ENCODE assay signal across 30 cellular contexts in genomic region chrX:130775849-130776248, GRCh38.
"Had no signal": no experiment of that assay in that cellular context is flagged by ENCODE, and none has a peak within 500 bp of the region (broad histone marks: within the 10 kb centered on the region; RNA-seq: fewer than 3 reads in every experiment).

No MANE protein-coding gene starts in this region.

- ATAC-seq: activated CD4-positive, alpha-beta T cell treated with anti-CD3 and anti-CD28 coated beads for 36 hours; activated CD8-positive, alpha-beta memory T cell treated with anti-CD3 and anti-CD28 coated beads, Interleukin-2, amount 10 ng/mL, durations not matched to agents 7 days and 5 days; activated CD8-positive, alpha-beta T cell treated with anti-CD3 and anti-CD28 coated beads, Interleukin-2, amount 10 ng/mL, durations not matched to agents 7 days and 5 days; activated T-helper 17 cell treated with anti-CD3 and anti-CD28 coated beads, Interleukin-2, amount 50 U/mL, for 72 hours; effector memory CD8-positive, alpha-beta T cell; foreskin keratinocyte; gastrocnemius medialis; heart left ventricle had no signal

- H3K4me1 Mint-ChIP-seq: central memory CD8-positive, alpha-beta T cell had no signal

- H3K27me3 Mint-ChIP-seq: activated CD4-positive, alpha-beta memory T cell treated with anti-CD3 and anti-CD28 coated beads for 36 hours; activated CD4-positive, alpha-beta T cell treated with anti-CD3 and anti-CD28 coated beads for 36 hours; activated CD4-positive, alpha-beta T cell treated with anti-CD3 and anti-CD28 coated beads, Interleukin-2, amount 10 ng/mL, durations not matched to agents 24 days and 14 days; activated CD8-positive, alpha-beta memory T cell treated with anti-CD3 and anti-CD28 coated beads, Interleukin-2, amount 10 ng/mL, durations not matched to agents 7 days and 5 days; activated naive CD8-positive, alpha-beta T cell; activated T-helper 17 cell treated with anti-CD3 and anti-CD28 coated beads, Interleukin-2, amount 50 U/mL, for 72 hours; central memory CD8-positive, alpha-beta T cell; effector memory CD8-positive, alpha-beta T cell had no signal

- H3K36me3 Mint-ChIP-seq: activated CD8-positive, alpha-beta memory T cell treated with anti-CD3 and anti-CD28 coated beads, Interleukin-2, amount 10 ng/mL, durations not matched to agents 7 days and 5 days had no signal

- FAIRE-seq: bronchial epithelial cell, colon had no signal

- H3K27ac Mint-ChIP-seq: activated CD4-positive, alpha-beta memory T cell treated with anti-CD3 and anti-CD28 coated beads for 36 hours; activated CD4-positive, alpha-beta T cell treated with anti-CD3 and anti-CD28 coated beads for 36 hours; activated CD4-positive, alpha-beta T cell treated with anti-CD3 and anti-CD28 coated beads, Interleukin-2, amount 10 ng/mL, durations not matched to agents 24 days and 14 days; activated CD8-positive, alpha-beta memory T cell treated with anti-CD3 and anti-CD28 coated beads, Interleukin-2, amount 10 ng/mL, durations not matched to agents 7 days and 5 days; activated CD8-positive, alpha-beta T cell treated with anti-CD3 and anti-CD28 coated beads, Interleukin-2, amount 10 ng/mL, durations not matched to agents 7 days and 5 days; activated naive CD8-positive, alpha-beta T cell; activated T-helper 17 cell treated with anti-CD3 and anti-CD28 coated beads, Interleukin-2, amount 50 U/mL, for 72 hours had no signal

- H3K9me3 Mint-ChIP-seq: activated CD4-positive, alpha-beta memory T cell treated with anti-CD3 and anti-CD28 coated beads for 36 hours; activated CD4-positive, alpha-beta T cell treated with anti-CD3 and anti-CD28 coated beads, Interleukin-2, amount 10 ng/mL, durations not matched to agents 24 days and 14 days; activated T-helper 17 cell treated with anti-CD3 and anti-CD28 coated beads, Interleukin-2, amount 50 U/mL, for 72 hours; central memory CD8-positive, alpha-beta T cell; effector memory CD8-positive, alpha-beta T cell had no signal

- DNase-seq: activated CD4-positive, alpha-beta memory T cell treated with anti-CD3 and anti-CD28 coated beads for 36 hours; activated CD4-positive, alpha-beta T cell treated with anti-CD3 and anti-CD28 coated beads for 36 hours; activated CD4-positive, alpha-beta T cell treated with anti-CD3 and anti-CD28 coated beads, Interleukin-2, amount 10 ng/mL, durations not matched to agents 24 days and 14 days; activated CD4-positive, CD25-positive, alpha-beta regulatory T cell; activated CD4-positive, CD25-positive, alpha-beta regulatory T cell treated with anti-CD3 and anti-CD28 coated beads, Interleukin-2, amount 50 U/mL, for 72 hours; activated CD8-positive, alpha-beta memory T cell treated with anti-CD3 and anti-CD28 coated beads, Interleukin-2, amount 10 ng/mL, durations not matched to agents 7 days and 5 days; activated CD8-positive, alpha-beta memory T cell treated with anti-CD3 and anti-CD28 coated beads, Interleukin-2, amount 50 U/mL, for 4 hours; activated CD8-positive, alpha-beta T cell treated with anti-CD3 and anti-CD28 coated beads, Interleukin-2, amount 10 ng/mL, durations not matched to agents 7 days and 5 days; activated effector memory CD4-positive, alpha-beta T cell treated with Interleukin-2 at 50 U/mL for 16 hours; activated gamma-delta T cell treated with Interleukin-2 at 50 U/mL for 16 hours; activated naive CD4-positive, alpha-beta T cell treated with anti-CD3 and anti-CD28 coated beads, Interleukin-2, amount 50 U/mL, for 16 hours; activated naive CD4-positive, alpha-beta T cell treated with Interleukin-2 at 50 U/mL for 16 hours; activated T-cell treated with anti-CD3 and anti-CD28 coated beads, Interleukin-2, amount 50 U/mL, for 1 hour; amniotic stem cell; anterior cingulate cortex; brain microvascular endothelial cell; cortex of kidney; dermis blood vessel endothelial cell; effector CD4-positive, alpha-beta T cell; effector memory CD8-positive, alpha-beta T cell; erythroblast; foreskin keratinocyte; gastrocnemius medialis; glutamatergic neuron; heart left ventricle had no signal

- H3K4me3 Mint-ChIP-seq: activated CD4-positive, alpha-beta memory T cell treated with anti-CD3 and anti-CD28 coated beads for 36 hours; activated CD4-positive, alpha-beta T cell treated with anti-CD3 and anti-CD28 coated beads for 36 hours; activated CD4-positive, alpha-beta T cell treated with anti-CD3 and anti-CD28 coated beads, Interleukin-2, amount 10 ng/mL, durations not matched to agents 24 days and 14 days; activated CD8-positive, alpha-beta memory T cell treated with anti-CD3 and anti-CD28 coated beads, Interleukin-2, amount 10 ng/mL, durations not matched to agents 7 days and 5 days; activated CD8-positive, alpha-beta T cell treated with anti-CD3 and anti-CD28 coated beads, Interleukin-2, amount 10 ng/mL, durations not matched to agents 7 days and 5 days; activated naive CD8-positive, alpha-beta T cell; activated T-helper 17 cell treated with anti-CD3 and anti-CD28 coated beads, Interleukin-2, amount 50 U/mL, for 72 hours; central memory CD8-positive, alpha-beta T cell; effector memory CD8-positive, alpha-beta T cell had no signal
